17 cellular contexts compared by ENCODE assay signal in the genomic region with DNA sequence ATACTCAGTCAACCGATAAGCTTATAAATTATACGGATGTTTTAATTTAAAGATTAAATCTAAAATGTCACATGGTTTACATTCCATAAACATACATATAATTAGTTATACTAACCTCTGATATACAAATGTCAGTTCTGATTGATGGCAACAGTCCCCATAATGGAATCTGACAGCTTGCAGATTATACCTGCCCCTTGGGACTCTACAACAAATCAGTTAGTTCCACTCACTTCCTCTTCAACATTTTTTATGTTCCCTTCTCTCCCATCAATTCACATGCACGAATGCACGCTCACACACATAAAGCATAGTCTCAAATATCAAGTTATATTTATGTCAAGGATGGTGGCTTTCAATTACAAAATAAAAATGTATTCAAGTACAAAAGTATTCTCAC.
"Had no signal": no experiment of that assay in that cellular context is flagged by ENCODE, and none has a peak within 500 bp of the region (broad histone marks: within the 10 kb centered on the region; RNA-seq: fewer than 3 reads in every experiment).

No MANE protein-coding gene starts in this region.

- H3K27ac Mint-ChIP-seq: activated CD4-positive, alpha-beta memory T cell treated with anti-CD3 and anti-CD28 coated beads for 36 hours; activated naive CD8-positive, alpha-beta T cell treated with anti-CD3 and anti-CD28 coated beads, Interleukin-2, amount 10 ng/mL, durations not matched to agents 7 days and 5 days; endodermal cell; stimulated activated memory B cell treated with anti-CD40 and anti-IgM and Interleukin-4, amounts not matched to agents 10 μg/mL and 1 μg/mL and 100 μg/mL, for 72 hours had no signal

- H3K36me3 ChIP-seq: breast epithelium, lower lobe of right lung, neutrophil, tibial nerve had no signal

- DNase-seq: activated CD4-positive, alpha-beta memory T cell treated with anti-CD3 and anti-CD28 coated beads for 36 hours; activated gamma-delta T cell; activated naive CD8-positive, alpha-beta T cell treated with anti-CD3 and anti-CD28 coated beads, Interleukin-2, amount 10 ng/mL, durations not matched to agents 7 days and 5 days; activated T-cell treated with anti-CD3 and anti-CD28 coated beads, Interleukin-2, amount 50 U/mL, for 48 hours; aorta; dermis blood vessel endothelial cell; endodermal cell; erythroblast; lower lobe of right lung; midbrain; posterior cingulate gyrus; right cardiac atrium had no signal

- H3K4me3 Mint-ChIP-seq: activated CD4-positive, alpha-beta memory T cell treated with anti-CD3 and anti-CD28 coated beads for 36 hours; activated naive CD8-positive, alpha-beta T cell treated with anti-CD3 and anti-CD28 coated beads, Interleukin-2, amount 10 ng/mL, durations not matched to agents 7 days and 5 days; endodermal cell; stimulated activated memory B cell treated with anti-CD40 and anti-IgM and Interleukin-4, amounts not matched to agents 10 μg/mL and 1 μg/mL and 100 μg/mL, for 72 hours had no signal

- H3K9me3 ChIP-seq: breast epithelium, lower lobe of right lung, neutrophil, tibial nerve had no signal

- H3K4me3 ChIP-seq: breast epithelium, lower lobe of right lung, smooth muscle cell, tibial nerve had no signal

- H3K36me3 Mint-ChIP-seq: activated naive CD8-positive, alpha-beta T cell treated with anti-CD3 and anti-CD28 coated beads, Interleukin-2, amount 10 ng/mL, durations not matched to agents 7 days and 5 days had no signal

- H3K9me3 Mint-ChIP-seq: activated CD4-positive, alpha-beta memory T cell treated with anti-CD3 and anti-CD28 coated beads for 36 hours; activated naive CD8-positive, alpha-beta T cell treated with anti-CD3 and anti-CD28 coated beads, Interleukin-2, amount 10 ng/mL, durations not matched to agents 7 days and 5 days; endodermal cell; stimulated activated memory B cell treated with anti-CD40 and anti-IgM and Interleukin-4, amounts not matched to agents 10 μg/mL and 1 μg/mL and 100 μg/mL, for 72 hours had no signal

- H3K4me1 Mint-ChIP-seq: activated naive CD8-positive, alpha-beta T cell treated with anti-CD3 and anti-CD28 coated beads, Interleukin-2, amount 10 ng/mL, durations not matched to agents 7 days and 5 days; endodermal cell had no signal

- H3K27me3 Mint-ChIP-seq: activated CD4-positive, alpha-beta memory T cell treated with anti-CD3 and anti-CD28 coated beads for 36 hours; activated naive CD8-positive, alpha-beta T cell treated with anti-CD3 and anti-CD28 coated beads, Interleukin-2, amount 10 ng/mL, durations not matched to agents 7 days and 5 days; stimulated activated memory B cell treated with anti-CD40 and anti-IgM and Interleukin-4, amounts not matched to agents 10 μg/mL and 1 μg/mL and 100 μg/mL, for 72 hours had no signal

- H3K27me3 ChIP-seq: breast epithelium, neutrophil, tibial nerve had no signal

- H3K4me1 ChIP-seq: breast epithelium had no signal
